ENCODE assay signal across 21 cellular contexts in genomic region chr20:46240065-46240464, GRCh38.
"Had no signal": no experiment of that assay in that cellular context is flagged by ENCODE, and none has a peak within 500 bp of the region (broad histone marks: within the 10 kb centered on the region; RNA-seq: fewer than 3 reads in every experiment).

No MANE protein-coding gene starts in this region.

- H3K9me3 Mint-ChIP-seq: activated naive CD4-positive, alpha-beta T cell treated with anti-CD3 and anti-CD28 coated beads for 36 hours; activated T-helper 17 cell treated with anti-CD3 and anti-CD28 coated beads, Interleukin-2, amount 50 U/mL, for 72 hours had no signal

- H3K36me3 Mint-ChIP-seq: activated naive CD8-positive, alpha-beta T cell had no signal

- H3K4me1 Mint-ChIP-seq: activated T-helper 17 cell treated with anti-CD3 and anti-CD28 coated beads, Interleukin-2, amount 50 U/mL, for 72 hours had no signal

- DNase-seq: activated CD4-positive, alpha-beta T cell treated with anti-CD3 and anti-CD28 coated beads, Interleukin-2, amount 50 U/mL, for 1 hour; activated CD4-positive, CD25-positive, alpha-beta regulatory T cell; activated gamma-delta T cell; activated naive CD4-positive, alpha-beta T cell treated with anti-CD3 and anti-CD28 coated beads for 36 hours; activated T-cell treated with anti-CD3 and anti-CD28 coated beads for 4 hours; activated T-cell treated with anti-CD3 and anti-CD28 coated beads, Interleukin-2, amount 50 U/mL, for 48 hours; caudate nucleus; Kasumi-1; NCI-H1105 treated with DMSO at 0.1 percent for 48 hours; NCI-H1436 treated with DMSO at 0.1 percent for 48 hours; NCI-H187; NCI-H2081; NCI-H446; NCI-H524 treated with DMSO at 0.1 percent for 48 hours; NCI-H748 treated with DMSO at 0.1 percent for 48 hours; SIG-M5; T-helper 2 cell; T1000 had no signal

- H3K4me3 Mint-ChIP-seq: activated naive CD4-positive, alpha-beta T cell treated with anti-CD3 and anti-CD28 coated beads for 36 hours; activated naive CD8-positive, alpha-beta T cell; activated T-helper 17 cell treated with anti-CD3 and anti-CD28 coated beads, Interleukin-2, amount 50 U/mL, for 72 hours had no signal

- ATAC-seq: activated T-helper 17 cell treated with anti-CD3 and anti-CD28 coated beads, Interleukin-2, amount 50 U/mL, for 72 hours; K562 had no signal

- H3K27ac Mint-ChIP-seq: activated naive CD4-positive, alpha-beta T cell treated with anti-CD3 and anti-CD28 coated beads for 36 hours; activated naive CD8-positive, alpha-beta T cell; activated T-helper 17 cell treated with anti-CD3 and anti-CD28 coated beads, Interleukin-2, amount 50 U/mL, for 72 hours had no signal
